Comparison of ENCODE assay signal across 8 cellular contexts in genomic region chr6:122381494-122382083, GRCh38. TPM values are rescaled to one million over a fixed set of nuclear protein-coding genes. Genes with fewer than 3 reads are reported as not detected.
DNase-seq lines count a peak whose midpoint lies in the region; ATAC-seq and TF ChIP-seq lines count a peak whose summit lies in the region.

No MANE protein-coding gene starts in this region.

- 9 to 14% methylated on average over 6 of the region's 6 CpGs for WGBS in tibial nerve, 2 donors

- TF ChIP-seq CTCF in GM20000 (IDR thresholded peaks at IDR 0.05; ENCODE audit: extremely low read depth, missing control alignments) (peak; percentile 66), OCI-LY1 (IDR thresholded peaks at IDR 0.05; ENCODE audit: low read length) (peak; percentile 74), fibroblast of mammary gland (conservative IDR thresholded peaks at IDR 0.05; ENCODE audit: control insufficient read depth, insufficient read depth, low read depth, low read length) (peak; percentile 81), neural progenitor cell (IDR thresholded peaks at IDR 0.05) (peak; percentile 82), tibial nerve (IDR thresholded peaks at IDR 0.05) (peak; percentile 56 to 85 (median 73))

- H3K36me3 ChIP-seq in OCI-LY1 (ENCODE audit: insufficient read depth, low read length) (no peaks in the 10 kb centered on the region), neural progenitor cell (no peaks in the 10 kb centered on the region), tibial nerve (no peaks in the 10 kb centered on the region)

- no peaks in the 10 kb centered on the region for H3F3A ChIP-seq in OCI-LY1 (ENCODE audit: insufficient read depth, low read length)
- no peaks in the 10 kb centered on the region for H3F3A ChIP-seq in neural progenitor cell (ENCODE audit: low read depth)

- H3K27me3 ChIP-seq in OCI-LY1 (ENCODE audit: insufficient read depth, low read length), result no peaks in the 10 kb centered on the region
- H3K27me3 ChIP-seq in neural progenitor cell, result peaks cover 51% of the 10 kb centered on the region
- no peaks in the 10 kb centered on the region for H3K27me3 ChIP-seq in tibial nerve

- no peaks in the 10 kb centered on the region for H3K27me3 Mint-ChIP-seq in neural progenitor cell (ENCODE audit: insufficient read depth, low read depth)

- H3K4me2 ChIP-seq in OCI-LY1 (ENCODE audit: low read length) (no peak overlapping the region), neural progenitor cell (no peak overlapping the region)

- H3K9me3 ChIP-seq in OCI-LY1 (ENCODE audit: low read length) (no peaks in the 10 kb centered on the region), neural progenitor cell (ENCODE audit: low read depth) (no peaks in the 10 kb centered on the region), tibial nerve (no peaks in the 10 kb centered on the region)

- H4K20me1 ChIP-seq in OCI-LY1 (ENCODE audit: insufficient read depth, low read length) (no peaks in the 10 kb centered on the region), neural progenitor cell (ENCODE audit: low read depth) (no peaks in the 10 kb centered on the region)

- DNase-seq in DMS153 (lab: John Stamatoyannopoulos, UW), result peak; percentile 15
- peak; percentile 45 for DNase-seq in GM20000 (ENCODE audit: low spot score)
- DNase-seq in activated T-cell treated with anti-CD3 and anti-CD28 coated beads for 48 hours (ENCODE audit: low read depth), result peak; percentile 41
- DNase-seq in fibroblast of mammary gland (ENCODE audit: low read depth), result peak; percentile 78
- DNase-seq in neural progenitor cell (ENCODE audit: low spot score), result peak; percentile 83
- DNase-seq in tibial nerve (ENCODE audit: low spot score in 2 of 2), result peak; percentile 34 to 69

- no peaks in the 10 kb centered on the region for H3K36me3 Mint-ChIP-seq in neural progenitor cell

- no peak for TF ChIP-seq EP300 in tibial nerve (IDR thresholded peaks at IDR 0.05)

- no peak overlapping the region for H3K27ac Mint-ChIP-seq in neural progenitor cell

- no peaks in the 10 kb centered on the region for H3K9me2 ChIP-seq in OCI-LY1 (ENCODE audit: low read depth, low read length)

- H3K9ac ChIP-seq in OCI-LY1 (ENCODE audit: low read length) (no peak overlapping the region), neural progenitor cell (no peak overlapping the region)

- no peak overlapping the region for H3K4me3 ChIP-seq in OCI-LY1 (ENCODE audit: low read depth, low read length, poor library complexity, severe bottlenecking)
- no peak overlapping the region for H3K4me3 ChIP-seq in fibroblast of mammary gland (ENCODE audit: control insufficient read depth, low read depth, low read length)
- no peak overlapping the region for H3K4me3 ChIP-seq in neural progenitor cell
- no peak overlapping the region for H3K4me3 ChIP-seq in tibial nerve

- no peak for TF ChIP-seq POLR2A in tibial nerve (IDR thresholded peaks at IDR 0.05)

- H2AFZ ChIP-seq in OCI-LY1 (ENCODE audit: low read length) (no peak overlapping the region), neural progenitor cell (replicated peaks) (no peak overlapping the region)

- ATAC-seq in HG03571 (IDR thresholded peaks at IDR 0.05; ENCODE audit: unreplicated experiment), result peak; percentile 96

- H3K27ac ChIP-seq in OCI-LY1 (ENCODE audit: low read depth, low read length, poor library complexity, severe bottlenecking) (no peak overlapping the region), neural progenitor cell (no peak overlapping the region), tibial nerve (no peak overlapping the region)

- H3K4me1 Mint-ChIP-seq in neural progenitor cell, result peaks cover 8% of the 10 kb centered on the region

- H3K9me3 Mint-ChIP-seq in neural progenitor cell, result no peaks in the 10 kb centered on the region

- H3K4me1 ChIP-seq in OCI-LY1 (ENCODE audit: insufficient read depth, low read length, severe bottlenecking), result no peaks in the 10 kb centered on the region
- H3K4me1 ChIP-seq in neural progenitor cell, result no peaks in the 10 kb centered on the region
- peaks cover 0 to 4% (median 0%) of the 10 kb centered on the region in 4 donors for H3K4me1 ChIP-seq in tibial nerve

- no peak overlapping the region for H3K4me3 Mint-ChIP-seq in neural progenitor cell

- no peaks in the 10 kb centered on the region for H3K79me2 ChIP-seq in OCI-LY1 (ENCODE audit: insufficient read depth, low read length)
- no peaks in the 10 kb centered on the region for H3K79me2 ChIP-seq in neural progenitor cell (ENCODE audit: low read depth)

RNA-seq across cellular contexts. Expression of gene HSF2, which starts 17.9 kb away (rescaled TPM):
- total RNA-seq in neural progenitor cell (ENCODE audit: low replicate concordance) (102 and 135 TPM in 2 replicates), tibial nerve (10 to 100 TPM; 20.7 to 40.6 (median 31.5) TPM)

Comparison
In these comparisons a context has a peak if more than half of its experiments do, and no peak if none do; other contexts are left out.
1. DNase-seq: peak in every context shown above with its lines; median percentile 83 in neural progenitor cell; 78 in fibroblast of mammary gland; 52 in tibial nerve; 45 in GM20000; 41 in activated T-cell treated with anti-CD3 and anti-CD28 coated beads for 48 hours; 15 in DMS153.